24 cellular contexts compared by ENCODE assay signal in the genomic region with DNA sequence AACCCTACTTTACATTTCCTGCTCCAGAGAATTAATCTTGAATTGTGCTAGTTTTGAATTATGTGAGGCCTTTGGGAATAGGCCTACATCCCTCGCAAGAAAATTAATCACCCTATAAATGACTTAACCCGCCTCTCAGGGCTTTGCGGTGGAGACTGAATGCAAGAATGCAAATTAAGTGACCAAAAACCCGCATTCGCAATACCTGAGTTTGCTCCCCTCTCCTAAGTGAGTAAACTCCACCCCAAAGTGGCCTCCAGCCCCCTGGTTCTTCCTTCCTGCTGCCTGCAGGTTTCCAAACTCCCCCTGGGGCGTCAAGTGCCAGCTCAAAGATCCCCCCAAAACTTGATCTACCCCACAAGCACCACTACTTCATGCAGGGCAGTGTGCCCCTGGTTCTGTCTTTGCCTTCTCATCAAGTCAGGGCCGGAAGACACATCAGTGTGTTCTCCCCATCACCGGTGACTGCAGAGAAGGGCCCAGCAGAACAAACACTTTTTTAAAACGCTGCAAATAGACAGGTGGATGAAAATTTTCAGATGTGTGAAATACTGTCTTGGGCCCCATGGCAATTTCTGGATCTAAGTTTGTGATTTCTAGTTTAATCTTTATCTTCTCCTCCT.
DNase-seq lines count a peak whose midpoint lies in the region; ATAC-seq lines count a peak whose summit lies in the region.
"Had no signal": no experiment of that assay in that cellular context is flagged by ENCODE, and none has a peak within 500 bp of the region (broad histone marks: within the 10 kb centered on the region; RNA-seq: fewer than 3 reads in every experiment).

No MANE protein-coding gene starts in this region.

- DNase-seq in activated CD4-positive, alpha-beta T cell treated with anti-CD3 and anti-CD28 coated beads for 36 hours = no peak
- no peak for DNase-seq in activated CD4-positive, alpha-beta T cell treated with anti-CD3 and anti-CD28 coated beads, Interleukin-2, amount 50 U/mL, for 1 hour
- no peak for DNase-seq in CD4-positive, alpha-beta memory T cell
- DNase-seq in T-cell (no peak), NCI-H1092 treated with DMSO at 0.1 percent for 48 hours (lab: John Stamatoyannopoulos, UW) (no peak), pons (ENCODE audit: low spot score) (no peak)
- no peak for DNase-seq in activated naive CD8-positive, alpha-beta T cell treated with anti-CD3 and anti-CD28 coated beads, Interleukin-2, amount 50 U/mL, for 24 hours
- DNase-seq: 8988T; effector CD4-positive, alpha-beta T cell; EL; erythroblast; foreskin fibroblast; HCEC 1CT; mesenchymal stem cell; MG63; NCI-H1436; NCI-H524 treated with DMSO at 0.1 percent for 48 hours; RPMI8226; spleen; stimulated activated CD4-positive, alpha-beta T cell treated with anti-CD3 and anti-CD28 coated beads, Interleukin-4, amount 100 ng/mL, for 1 hour; T-helper 9 cell; upper lobe of right lung had no signal

- peak; percentile 34 for ATAC-seq in activated CD4-positive, alpha-beta T cell treated with anti-CD3 and anti-CD28 coated beads for 36 hours
- ATAC-seq in T-cell (replicated peaks in 1 of 4) (peak in 3 of 4 experiments; percentile 35 to 58 (median 49)), HG03571 (IDR thresholded peaks at IDR 0.05; ENCODE audit: unreplicated experiment) (no peak)
- no peak for ATAC-seq in activated naive CD8-positive, alpha-beta T cell treated with anti-CD3 and anti-CD28 coated beads, Interleukin-2, amount 50 U/mL, for 24 hours
- ATAC-seq: upper lobe of right lung, WTC11 had no signal

- no peaks in the 10 kb centered on the region for H3K27me3 Mint-ChIP-seq in activated CD4-positive, alpha-beta T cell treated with anti-CD3 and anti-CD28 coated beads for 36 hours
- no peaks in the 10 kb centered on the region for H3K27me3 Mint-ChIP-seq in CD4-positive, alpha-beta memory T cell
- no peaks in the 10 kb centered on the region for H3K27me3 Mint-ChIP-seq in T-cell
- H3K27me3 Mint-ChIP-seq in activated naive CD8-positive, alpha-beta T cell treated with anti-CD3 and anti-CD28 coated beads, Interleukin-2, amount 50 U/mL, for 24 hours = no peaks in the 10 kb centered on the region

- H3K27ac Mint-ChIP-seq in activated CD4-positive, alpha-beta T cell treated with anti-CD3 and anti-CD28 coated beads for 36 hours = peak overlapping the region; percentile 90
- H3K27ac Mint-ChIP-seq in CD4-positive, alpha-beta memory T cell = peak overlapping the region; percentile 6 to 89 (median 64)
- peak overlapping the region; percentile 85 to 91 for H3K27ac Mint-ChIP-seq in T-cell
- peak overlapping the region; percentile 80 for H3K27ac Mint-ChIP-seq in activated naive CD8-positive, alpha-beta T cell treated with anti-CD3 and anti-CD28 coated beads, Interleukin-2, amount 50 U/mL, for 24 hours
- H3K27ac Mint-ChIP-seq: WTC11 had no signal

- no peaks in the 10 kb centered on the region for H3K36me3 Mint-ChIP-seq in activated CD4-positive, alpha-beta T cell treated with anti-CD3 and anti-CD28 coated beads for 36 hours (ENCODE audit: low read depth)
- no peaks in the 10 kb centered on the region for H3K36me3 Mint-ChIP-seq in CD4-positive, alpha-beta memory T cell
- no peaks in the 10 kb centered on the region for H3K36me3 Mint-ChIP-seq in T-cell
- H3K36me3 Mint-ChIP-seq in activated naive CD8-positive, alpha-beta T cell treated with anti-CD3 and anti-CD28 coated beads, Interleukin-2, amount 50 U/mL, for 24 hours (ENCODE audit: low read depth) = no peaks in the 10 kb centered on the region
- H3K36me3 Mint-ChIP-seq: WTC11 had no signal

- POLR2A ChIA-PET in activated CD4-positive, alpha-beta T cell treated with anti-CD3 and anti-CD28 coated beads for 36 hours (lab: Charles Lee) = no interaction called here
- POLR2A ChIA-PET in CD4-positive, alpha-beta memory T cell (lab: Charles Lee; ENCODE audit: partially characterized antibody) = interaction anchor here (1.4 to 1.9 kb wide), 3 partner anchors 10 to 33 kb away, joined by 4 to 5 read pairs (median 5); no protein-coding TSS in a partner anchor
- POLR2A ChIA-PET in T-cell (lab: Charles Lee) = no interaction called here

- H3K27ac ChIP-seq in CD4-positive, alpha-beta memory T cell (ENCODE audit: low read depth, low read length) = no peak overlapping the region
- H3K27ac ChIP-seq: spleen, upper lobe of right lung had no signal

- intact Hi-C loops in activated CD4-positive, alpha-beta T cell treated with anti-CD3 and anti-CD28 coated beads for 36 hours (cut with DNase I, micrococcal nuclease) = no loop called here
- intact Hi-C loops in CD4-positive, alpha-beta memory T cell (cut with micrococcal nuclease) = no loop called here

- CTCF ChIA-PET in activated CD4-positive, alpha-beta T cell treated with anti-CD3 and anti-CD28 coated beads for 36 hours (lab: Charles Lee) = no interaction called here
- CTCF ChIA-PET in CD4-positive, alpha-beta memory T cell (lab: Charles Lee; ENCODE audit: partially characterized antibody) = no interaction called here
- CTCF ChIA-PET in T-cell (lab: Charles Lee) = no interaction called here

- peaks cover 22% of the 10 kb centered on the region for H3K4me1 Mint-ChIP-seq in activated CD4-positive, alpha-beta T cell treated with anti-CD3 and anti-CD28 coated beads for 36 hours
- peaks cover 6 to 22% (median 16%) of the 10 kb centered on the region in 4 donors for H3K4me1 Mint-ChIP-seq in CD4-positive, alpha-beta memory T cell
- H3K4me1 Mint-ChIP-seq in T-cell = peaks cover 18 to 28% (median 19%) of the 10 kb centered on the region in 3 donors
- peaks cover 22% of the 10 kb centered on the region for H3K4me1 Mint-ChIP-seq in activated naive CD8-positive, alpha-beta T cell treated with anti-CD3 and anti-CD28 coated beads, Interleukin-2, amount 50 U/mL, for 24 hours

- no peaks in the 10 kb centered on the region for H3K9me3 ChIP-seq in CD4-positive, alpha-beta memory T cell (ENCODE audit: control insufficient read depth in 1 of 2, low read length in 2 of 2)
- H3K9me3 ChIP-seq: MG63, spleen, upper lobe of right lung had no signal

- no peaks in the 10 kb centered on the region for H3K36me3 ChIP-seq in CD4-positive, alpha-beta memory T cell (ENCODE audit: insufficient read depth, low read length)
- H3K36me3 ChIP-seq: MG63, spleen, upper lobe of right lung had no signal

- H3K27me3 ChIP-seq in CD4-positive, alpha-beta memory T cell (ENCODE audit: insufficient read depth, low read length) = no peaks in the 10 kb centered on the region
- H3K27me3 ChIP-seq: MG63, spleen, upper lobe of right lung had no signal

- peaks cover 5% of the 10 kb centered on the region for H3K4me1 ChIP-seq in CD4-positive, alpha-beta memory T cell (ENCODE audit: insufficient read depth, low read length)
- H3K4me1 ChIP-seq: spleen, upper lobe of right lung had no signal

- H3K4me3 Mint-ChIP-seq in activated CD4-positive, alpha-beta T cell treated with anti-CD3 and anti-CD28 coated beads for 36 hours = no peak overlapping the region
- peak overlapping the region in 4 of 8 donors; percentile 2 to 53 (median 15) for H3K4me3 Mint-ChIP-seq in CD4-positive, alpha-beta memory T cell
- H3K4me3 Mint-ChIP-seq in T-cell = no peak overlapping the region
- peak overlapping the region; percentile 18 for H3K4me3 Mint-ChIP-seq in activated naive CD8-positive, alpha-beta T cell treated with anti-CD3 and anti-CD28 coated beads, Interleukin-2, amount 50 U/mL, for 24 hours
- H3K4me3 Mint-ChIP-seq: WTC11 had no signal

- no peak overlapping the region for H3K4me3 ChIP-seq in CD4-positive, alpha-beta memory T cell (ENCODE audit: low read length in 2 of 2)
- H3K4me3 ChIP-seq: MG63, spleen, upper lobe of right lung had no signal

- no peaks in the 10 kb centered on the region for H3K9me3 Mint-ChIP-seq in activated CD4-positive, alpha-beta T cell treated with anti-CD3 and anti-CD28 coated beads for 36 hours (ENCODE audit: low read depth)
- H3K9me3 Mint-ChIP-seq in CD4-positive, alpha-beta memory T cell = peaks cover 0 to 4% (median 0%) of the 10 kb centered on the region in 8 donors
- H3K9me3 Mint-ChIP-seq in T-cell = no peaks in the 10 kb centered on the region
- H3K9me3 Mint-ChIP-seq in activated naive CD8-positive, alpha-beta T cell treated with anti-CD3 and anti-CD28 coated beads, Interleukin-2, amount 50 U/mL, for 24 hours = no peaks in the 10 kb centered on the region

Comparison
In these comparisons a context has a peak if more than half of its experiments do, and no peak if none do; other contexts are left out.
1. ATAC-seq: peak in activated CD4-positive, alpha-beta T cell treated with anti-CD3 and anti-CD28 coated beads for 36 hours (single experiment) and T-cell (3 of 4); none in activated naive CD8-positive, alpha-beta T cell treated with anti-CD3 and anti-CD28 coated beads, Interleukin-2, amount 50 U/mL, for 24 hours (single experiment) and HG03571 (single experiment).
2. Peak in every context shown above with its lines, with median percentiles within 50 percentile points of each other: H3K27ac Mint-ChIP-seq.